22 cellular contexts compared by ENCODE assay signal in genomic region chr6:41607736-41608135, GRCh38. TPM values are rescaled to one million over a fixed set of nuclear protein-coding genes. Genes with fewer than 3 reads are reported as not detected.
DNase-seq lines count a peak whose midpoint lies in the region; ATAC-seq and TF ChIP-seq lines count a peak whose summit lies in the region.
"Had no signal": no experiment of that assay in that cellular context is flagged by ENCODE, and none has a peak within 500 bp of the region (broad histone marks: within the 10 kb centered on the region; RNA-seq: fewer than 3 reads in every experiment).

No MANE protein-coding gene starts in this region.

- no peak overlapping the region for H3K4me2 ChIP-seq in neuronal stem cell (ENCODE audit: insufficient read depth, low read length, poor library complexity, severe bottlenecking)
- H3K4me2 ChIP-seq in GM23248 (ENCODE audit: unreplicated experiment): no peak overlapping the region
- H3K4me2 ChIP-seq: A549, GM23338 had no signal

- no peaks in the 10 kb centered on the region for H3K36me3 ChIP-seq in WERI-Rb-1
- no peaks in the 10 kb centered on the region for H3K36me3 ChIP-seq in neuronal stem cell (replicated peaks in 1 of 2; ENCODE audit: control insufficient read depth in 2 of 2, insufficient read depth in 2 of 2, low read length in 2 of 2)
- no peaks in the 10 kb centered on the region for H3K36me3 ChIP-seq in GM23248 (ENCODE audit: low read depth)

- H3K27ac ChIP-seq in WERI-Rb-1 (no peak overlapping the region; the same call in 1 of the 2 replicates), neuronal stem cell (replicated peaks; ENCODE audit: low read length) (no peak overlapping the region), GM23248 (no peak overlapping the region)
- H3K27ac ChIP-seq: 22Rv1, A549, C4-2B had no signal

- H4K8ac ChIP-seq in neuronal stem cell (ENCODE audit: low read depth, low read length): no peak overlapping the region

- H3K27me3 ChIP-seq in WERI-Rb-1 (ENCODE audit: insufficient read depth, low read depth, severe bottlenecking): no peaks in the 10 kb centered on the region
- H3K27me3 ChIP-seq in neuronal stem cell (ENCODE audit: control insufficient read depth in 3 of 3, insufficient read depth in 3 of 3, low read depth in 1 of 3, low read length in 3 of 3): peaks cover 0 to 8% (median 0%) of the 10 kb centered on the region in 3 experiments
- H3K27me3 ChIP-seq in GM23248 (replicated peaks; ENCODE audit: insufficient read depth): no peaks in the 10 kb centered on the region

- H3K23ac ChIP-seq in neuronal stem cell (ENCODE audit: low read depth, low read length, poor library complexity): peak overlapping the region; percentile 49

- H3K14ac ChIP-seq in neuronal stem cell (ENCODE audit: low read length): no peak overlapping the region

- no peak overlapping the region for H3K4ac ChIP-seq in neuronal stem cell (ENCODE audit: low read length)

- H3K4me1 ChIP-seq in neuronal stem cell (ENCODE audit: control insufficient read depth in 2 of 2, insufficient read depth in 1 of 2, low read depth in 1 of 2, low read length in 2 of 2) (peaks cover 1 to 2% of the 10 kb centered on the region in 2 donors), GM23248 (ENCODE audit: insufficient read depth) (no peaks in the 10 kb centered on the region)
- H3K4me1 ChIP-seq: Caco-2 had no signal

- H3K9ac ChIP-seq in neuronal stem cell (ENCODE audit: low read depth, low read length, poor library complexity) (no peak overlapping the region), GM23248 (no peak overlapping the region)

- H2BK120ac ChIP-seq in neuronal stem cell (ENCODE audit: low read depth, low read length): no peak overlapping the region

- H3K9me3 ChIP-seq in WERI-Rb-1 (ENCODE audit: severe bottlenecking) (peaks cover 4% of the 10 kb centered on the region), neuronal stem cell (replicated peaks in 1 of 2; ENCODE audit: control insufficient read depth in 2 of 2, insufficient read depth in 1 of 2, low read depth in 1 of 2, low read length in 2 of 2) (peaks cover 0 to 4% of the 10 kb centered on the region in 2 donors), GM23248 (ENCODE audit: low read depth) (no peaks in the 10 kb centered on the region)

- H3F3A ChIP-seq in GM23248 (ENCODE audit: insufficient read depth): no peaks in the 10 kb centered on the region

- no peak overlapping the region for H4K91ac ChIP-seq in neuronal stem cell (ENCODE audit: low read depth, low read length, poor library complexity)

- in situ Hi-C loops in GM23248 (cut with MboI): loop anchor here (10.0 kb wide), 1 partner anchor 67 kb away; no protein-coding TSS in a partner anchor

- H3K4me3 ChIP-seq in WERI-Rb-1 (ENCODE audit: low read depth, low read length) (no peak overlapping the region), neuronal stem cell (ENCODE audit: low read length in 2 of 2) (no peak overlapping the region), GM23248 (no peak overlapping the region)
- H3K4me3 ChIP-seq: A549, GM12878, GM23338 had no signal

- no peak overlapping the region for H2AK5ac ChIP-seq in neuronal stem cell (ENCODE audit: low read depth, low read length)

- no peak overlapping the region for H2BK5ac ChIP-seq in neuronal stem cell (ENCODE audit: low read length)

- H2BK15ac ChIP-seq in neuronal stem cell (ENCODE audit: low read length): no peak overlapping the region

- no peak for TF ChIP-seq CTCF in WERI-Rb-1 (IDR thresholded peaks at IDR 0.05; ENCODE audit: low read depth, low read length)

- H3K79me2 ChIP-seq in GM23248 (ENCODE audit: insufficient read depth): no peaks in the 10 kb centered on the region

- no peaks in the 10 kb centered on the region for H3K79me1 ChIP-seq in neuronal stem cell (ENCODE audit: low read depth, low read length)

- DNase-seq in NCI-H146 (lab: John Stamatoyannopoulos, UW): peak; percentile 32
- no peak for DNase-seq in NCI-H146 treated with DMSO at 0.1 percent for 48 hours (lab: John Stamatoyannopoulos, UW; ENCODE audit: unreplicated experiment)
- peak; percentile 41 for DNase-seq in WERI-Rb-1
- DNase-seq in neuronal stem cell (ENCODE audit: low spot score): no peak
- DNase-seq in GM23248: no peak
- DNase-seq in EL: no peak
- DNase-seq: AML-193; CD4-positive, alpha-beta T cell; DMS153; DMS79; HCEC 1CT; HFFc6; KG1 had no signal

- H2AFZ ChIP-seq in neuronal stem cell (ENCODE audit: low read length) (no peak overlapping the region), GM23248 (no peak overlapping the region)
- H2AFZ ChIP-seq: GM23338 had no signal

- WGBS in neuronal stem cell (ENCODE audit: extremely low coverage in 2 of 2, insufficient read length in 2 of 2, insufficient replicate concordance in 1 of 2), 2 donors: no CpG with 5 or more reads among the region's 9 CpGs
- 70 to 75% methylated on average over 9 of the region's 9 CpGs for WGBS in GM23248 (ENCODE audit: low coverage in 1 of 2, low lambda C conversion rate in 2 of 2, missing lambda C conversion rate in 2 of 2), 2 experiments

- ATAC-seq in GM21526 (IDR thresholded peaks at IDR 0.05; ENCODE audit: low FRiP score, unreplicated experiment): no peak
- ATAC-seq: A549, GM12878 had no signal

- no peaks in the 10 kb centered on the region for H3K9me2 ChIP-seq in GM23248 (ENCODE audit: insufficient read depth)

- H4K20me1 ChIP-seq in GM23248 (ENCODE audit: insufficient read depth): no peaks in the 10 kb centered on the region

- H2BK12ac ChIP-seq in neuronal stem cell (ENCODE audit: low read length): no peak overlapping the region

- peak overlapping the region; percentile 70 for H3K18ac ChIP-seq in neuronal stem cell (ENCODE audit: low read length)

RNA-seq across cellular contexts. Expression of gene MDFI, which starts 30.5 kb away (rescaled TPM):
- 73.1 TPM for polyA plus RNA-seq in neuronal stem cell (2013, experiment 1 of 2)
- polyA plus RNA-seq in neuronal stem cell (2013, experiment 2 of 2): 65.6 TPM
- total RNA-seq in GM23248 (2014; rRNA removed; shearing (Covaris generic)): 1.4 TPM in 1 of 2 replicates, not detected in the other
- not detected in 2 replicates for polyA plus RNA-seq in GM23248 (2016; fragmentation: Nextera tagmentation; extraction: Ambion mirVana)
- total RNA-seq: Caco-2; CD4-positive, alpha-beta T cell; GM12878 had no signal
- polyA plus RNA-seq: BJ, GM12878, IgD-negative memory B cell had no signal

Comparison
In these comparisons a context has a peak if more than half of its experiments do, and no peak if none do; other contexts are left out.
1. DNase-seq: peak in NCI-H146 (single experiment) and WERI-Rb-1 (single experiment); none in NCI-H146 treated with DMSO at 0.1 percent for 48 hours (single experiment), neuronal stem cell (single experiment), GM23248 (single experiment) and EL (single experiment).